Comparison of ENCODE assay signal across 14 cellular contexts in the genomic region with DNA sequence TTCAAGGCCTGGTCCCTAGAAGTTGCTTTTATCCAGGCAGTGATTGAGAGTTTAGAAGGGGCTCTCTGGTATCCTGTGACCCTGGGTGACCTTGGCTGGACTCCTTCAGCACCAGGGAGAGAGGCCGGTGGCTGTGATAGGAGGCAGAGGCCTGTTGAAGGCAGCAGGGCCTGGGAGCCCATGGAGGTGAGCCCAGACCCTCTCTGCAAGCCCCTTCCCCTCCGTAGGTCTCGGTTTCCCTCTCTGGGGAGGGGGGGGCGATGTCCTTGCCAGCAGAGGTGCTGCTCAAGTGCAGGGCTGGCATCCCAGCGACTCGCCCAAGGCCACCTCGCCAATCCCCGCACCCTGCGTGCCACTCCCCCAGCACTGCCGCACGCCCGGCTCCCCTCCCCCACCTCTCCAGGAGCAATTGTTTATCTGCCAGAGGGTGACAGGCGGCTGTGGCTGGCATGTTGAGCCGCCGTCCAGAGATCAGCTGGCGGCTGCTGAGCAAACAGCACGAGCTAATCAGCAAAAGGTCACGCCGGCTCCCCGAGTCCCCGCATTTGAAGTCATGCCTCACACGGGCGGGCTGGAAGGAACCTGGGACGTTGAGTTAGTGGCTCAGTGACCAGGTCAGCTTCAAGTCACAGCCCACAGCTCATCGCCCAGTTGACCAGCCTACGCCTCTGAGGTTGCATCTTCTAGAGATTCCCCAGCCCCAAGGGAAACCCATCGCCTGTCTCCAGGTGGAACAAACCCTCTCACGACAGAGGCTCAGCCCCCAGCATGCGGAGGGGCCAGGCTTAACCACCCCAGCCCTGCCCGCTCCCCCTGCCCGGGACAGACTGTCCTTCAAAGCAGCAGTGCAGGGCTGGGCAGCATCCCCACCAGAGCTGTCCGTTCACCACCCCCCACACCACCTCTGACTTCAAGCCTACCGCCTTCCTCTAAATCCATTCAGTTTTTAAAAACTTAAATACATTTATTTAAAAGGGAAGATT. TPM values are rescaled to one million over a fixed set of nuclear protein-coding genes. Genes with fewer than 3 reads are reported as not detected.
DNase-seq lines count a peak whose midpoint lies in the region; ATAC-seq and TF ChIP-seq lines count a peak whose summit lies in the region.
"Had no signal": no experiment of that assay in that cellular context is flagged by ENCODE, and none has a peak within 500 bp of the region (broad histone marks: within the 10 kb centered on the region; RNA-seq: fewer than 3 reads in every experiment).

No MANE protein-coding gene starts in this region.

- peaks cover 54% of the 10 kb centered on the region for H3K4me1 Mint-ChIP-seq in brain
- H3K4me1 Mint-ChIP-seq in activated CD4-positive, alpha-beta T cell treated with anti-CD3 and anti-CD28 coated beads, Interleukin-2, amount 10 ng/mL, durations not matched to agents 24 days and 14 days, result no peaks in the 10 kb centered on the region

- no peak for ATAC-seq in HG02852 (IDR thresholded peaks at IDR 0.05; ENCODE audit: unreplicated experiment)
- no peak for ATAC-seq in GM21825 (IDR thresholded peaks at IDR 0.05; ENCODE audit: unreplicated experiment)
- ATAC-seq: activated naive CD4-positive, alpha-beta T cell treated with anti-CD3 and anti-CD28 coated beads, Interleukin-2, amount 50 U/mL, for 72 hours had no signal

- H3K27ac Mint-ChIP-seq in brain, result peak overlapping the region in 3 of 5 experiments; percentile 84 to 90 (median 89)
- H3K27ac Mint-ChIP-seq in activated CD4-positive, alpha-beta T cell treated with anti-CD3 and anti-CD28 coated beads, Interleukin-2, amount 10 ng/mL, durations not matched to agents 24 days and 14 days, result no peak overlapping the region
- H3K27ac Mint-ChIP-seq: activated naive CD4-positive, alpha-beta T cell treated with anti-CD3 and anti-CD28 coated beads, Interleukin-2, amount 50 U/mL, for 72 hours had no signal

- peaks cover 47% of the 10 kb centered on the region for H3K36me3 ChIP-seq in mesodermal cell (ENCODE audit: control insufficient read depth, insufficient read depth, low read length)
- H3K36me3 ChIP-seq: SJSA1, suprapubic skin had no signal

- H3K4me3 ChIP-seq in mesodermal cell (ENCODE audit: extremely low read depth, insufficient read depth, low read length, poor library complexity, severe bottlenecking), result no peak overlapping the region
- H3K4me3 ChIP-seq: SJSA1, suprapubic skin had no signal

- H3K27me3 Mint-ChIP-seq in brain, result peaks cover 2% of the 10 kb centered on the region
- H3K27me3 Mint-ChIP-seq in activated CD4-positive, alpha-beta T cell treated with anti-CD3 and anti-CD28 coated beads, Interleukin-2, amount 10 ng/mL, durations not matched to agents 24 days and 14 days, result peaks cover 2% of the 10 kb centered on the region

- H3K4me3 Mint-ChIP-seq in brain, result peak overlapping the region in 1 of 5 experiments; percentile 45
- no peak overlapping the region for H3K4me3 Mint-ChIP-seq in activated CD4-positive, alpha-beta T cell treated with anti-CD3 and anti-CD28 coated beads, Interleukin-2, amount 10 ng/mL, durations not matched to agents 24 days and 14 days

- 48 to 50% methylated on average over 18 to 24 of the region's 33 CpGs for WGBS in mesodermal cell (ENCODE audit: insufficient coverage in 2 of 2), 2 experiments

- peak overlapping the region; percentile 53 for H3K27ac ChIP-seq in mesodermal cell (ENCODE audit: low read depth, low read length, severe bottlenecking)
- H3K27ac ChIP-seq: SJSA1, suprapubic skin had no signal

- intact Hi-C loops in activated CD4-positive, alpha-beta T cell treated with anti-CD3 and anti-CD28 coated beads, Interleukin-2, amount 10 ng/mL, durations not matched to agents 24 days and 14 days (cut with micrococcal nuclease), result no loop called here

- DNase-seq in DMS153 (lab: John Stamatoyannopoulos, UW), result peak; percentile 75
- DNase-seq in NCI-H2107 treated with DMSO at 0.1 percent for 48 hours (lab: John Stamatoyannopoulos, UW; ENCODE audit: unreplicated experiment), result peak; percentile 52
- no peak for DNase-seq in activated CD4-positive, alpha-beta T cell treated with anti-CD3 and anti-CD28 coated beads, Interleukin-2, amount 10 ng/mL, durations not matched to agents 24 days and 14 days
- no peak for DNase-seq in GM19238 (ENCODE audit: insufficient read length, low spot score)
- DNase-seq: activated CD4-positive, alpha-beta T cell treated with anti-CD3 and anti-CD28 coated beads, Interleukin-2, amount 50 U/mL, for 48 hours; nucleus accumbens; stimulated activated CD4-positive, alpha-beta T cell treated with anti-CD3 and anti-CD28 coated beads, Interleukin-4, amount 100 ng/mL, for 1 hour had no signal

- H3K36me3 Mint-ChIP-seq in brain, result peaks cover 60% of the 10 kb centered on the region
- H3K36me3 Mint-ChIP-seq in activated CD4-positive, alpha-beta T cell treated with anti-CD3 and anti-CD28 coated beads, Interleukin-2, amount 10 ng/mL, durations not matched to agents 24 days and 14 days (ENCODE audit: low read depth), result no peaks in the 10 kb centered on the region

- peaks cover 0 to 16% (median 5%) of the 10 kb centered on the region in 5 experiments for H3K9me3 Mint-ChIP-seq in brain
- H3K9me3 Mint-ChIP-seq in activated CD4-positive, alpha-beta T cell treated with anti-CD3 and anti-CD28 coated beads, Interleukin-2, amount 10 ng/mL, durations not matched to agents 24 days and 14 days, result no peaks in the 10 kb centered on the region

- TF ChIP-seq CTCF in brain (conservative IDR thresholded peaks at IDR 0.05), result no peak

- H3K9me3 ChIP-seq in mesodermal cell (ENCODE audit: control insufficient read depth, low read length), result peaks cover 13% of the 10 kb centered on the region
- H3K9me3 ChIP-seq: suprapubic skin had no signal

- H3K4me1 ChIP-seq in mesodermal cell (ENCODE audit: control insufficient read depth, insufficient read depth, low read length, poor library complexity, severe bottlenecking), result peaks cover 28% of the 10 kb centered on the region
- H3K4me1 ChIP-seq: SJSA1 had no signal

RNA-seq across cellular contexts. Expression of gene ELFN1, which starts 43.7 kb away (rescaled TPM):
- 1.2 TPM for polyA plus RNA-seq in brain (ENCODE audit: insufficient read depth, low read depth, low replicate concordance)
- 21.3 TPM for polyA plus RNA-seq in mesodermal cell (2013, experiment 1 of 2)
- 16.8 TPM for polyA plus RNA-seq in mesodermal cell (2013, experiment 2 of 2)
- total RNA-seq in activated CD4-positive, alpha-beta T cell treated with anti-CD3 and anti-CD28 coated beads, Interleukin-2, amount 10 ng/mL, durations not matched to agents 24 days and 14 days, result not detected in 2 replicates
- total RNA-seq: SJSA1 had no signal

Comparison
In these comparisons a context has a peak if more than half of its experiments do, and no peak if none do; other contexts are left out.
1. DNase-seq: peak in DMS153 (single experiment) and NCI-H2107 treated with DMSO at 0.1 percent for 48 hours (single experiment); none in activated CD4-positive, alpha-beta T cell treated with anti-CD3 and anti-CD28 coated beads, Interleukin-2, amount 10 ng/mL, durations not matched to agents 24 days and 14 days (single experiment) and GM19238 (single experiment).